ENCODE assay signal across 1 cellular context in the genomic region with DNA sequence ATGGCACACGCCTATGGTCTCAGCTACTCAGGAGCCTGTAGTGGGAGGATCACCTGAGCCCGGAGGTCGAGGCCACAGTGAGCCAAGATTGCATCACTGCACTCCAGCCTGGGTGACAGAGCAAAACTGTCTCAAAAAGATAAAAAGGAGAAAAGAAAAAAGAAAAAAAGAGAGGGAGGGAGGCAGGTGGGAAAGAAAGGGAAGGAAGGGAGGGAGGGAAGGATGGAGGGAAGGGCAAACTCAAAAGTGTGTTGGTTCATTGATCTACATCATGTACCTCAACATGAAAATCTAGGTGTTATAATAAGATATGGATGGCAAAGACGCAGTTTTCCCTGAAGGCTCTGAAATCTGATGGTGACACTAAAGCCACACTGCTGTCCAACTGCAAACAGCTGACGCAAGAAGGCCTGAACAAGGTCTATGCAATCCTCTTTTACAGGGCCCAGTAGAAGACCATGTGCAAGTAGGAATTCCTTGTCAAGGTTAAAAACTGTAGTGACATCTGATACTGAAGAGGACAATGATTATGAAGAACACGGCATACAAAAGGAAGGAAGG.
TF ChIP-seq lines count a peak whose summit lies in the region.

No MANE protein-coding gene starts in this region.

TF ChIP-seq in K562, 482 proteins besides CTCF, POLR2A, EP300 and RAD21 (continued from another document and continues in another):
- TF ChIP-seq, protein P1, sequence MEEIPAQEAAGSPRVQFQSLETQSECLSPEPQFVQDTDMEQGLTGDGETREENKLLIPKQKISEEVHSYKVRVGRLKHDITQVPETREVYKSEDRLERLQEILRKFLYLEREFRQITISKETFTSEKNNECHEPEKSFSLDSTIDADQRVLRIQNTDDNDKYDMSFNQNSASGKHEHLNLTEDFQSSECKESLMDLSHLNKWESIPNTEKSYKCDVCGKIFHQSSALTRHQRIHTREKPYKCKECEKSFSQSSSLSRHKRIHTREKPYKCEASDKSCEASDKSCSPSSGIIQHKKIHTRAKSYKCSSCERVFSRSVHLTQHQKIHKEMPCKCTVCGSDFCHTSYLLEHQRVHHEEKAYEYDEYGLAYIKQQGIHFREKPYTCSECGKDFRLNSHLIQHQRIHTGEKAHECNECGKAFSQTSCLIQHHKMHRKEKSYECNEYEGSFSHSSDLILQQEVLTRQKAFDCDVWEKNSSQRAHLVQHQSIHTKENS (CRISPR knock-in tag; IDR thresholded peaks at IDR 0.05), result no peak
- TF ChIP-seq HMGN3 (IDR thresholded peaks at IDR 0.05; ENCODE audit: borderline replicate concordance, extremely low read depth, insufficient read length, low read depth, low read length), result no peak
- TF ChIP-seq SMARCA4 (IDR thresholded peaks at IDR 0.05), result peak; percentile 89
- TF ChIP-seq, protein P2, sequence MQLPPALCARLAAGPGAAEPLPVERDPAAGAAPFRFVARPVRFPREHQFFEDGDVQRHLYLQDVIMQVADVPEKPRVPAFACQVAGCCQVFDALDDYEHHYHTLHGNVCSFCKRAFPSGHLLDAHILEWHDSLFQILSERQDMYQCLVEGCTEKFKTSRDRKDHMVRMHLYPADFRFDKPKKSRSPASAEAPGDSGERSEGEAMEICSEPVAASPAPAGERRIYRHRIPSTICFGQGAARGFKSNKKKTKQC (CRISPR knock-in tag; IDR thresholded peaks at IDR 0.05), result no peak
- TF ChIP-seq L3MBTL2 (IDR thresholded peaks at IDR 0.05), result peak; percentile 79
- no peak for TF ChIP-seq MCM2 (IDR thresholded peaks at IDR 0.05; ENCODE audit: low read depth)
- TF ChIP-seq HDAC8 (tag; IDR thresholded peaks at IDR 0.05), result no peak
- no peak for TF ChIP-seq BMI1 (IDR thresholded peaks at IDR 0.05; ENCODE audit: low read length)
- peak; percentile 64 for TF ChIP-seq MYC (IDR thresholded peaks at IDR 0.05; ENCODE audit: low read depth, low read length)
- no peak for TF ChIP-seq MYC (CRISPR knock-in tag; IDR thresholded peaks at IDR 0.05; ENCODE audit: borderline replicate concordance, low read depth)
- no peak for TF ChIP-seq ELF1 (tag; IDR thresholded peaks at IDR 0.05)
- TF ChIP-seq ESRRB (CRISPR knock-in tag; IDR thresholded peaks at IDR 0.05; ENCODE audit: borderline replicate concordance), result no peak
- no peak for TF ChIP-seq MTF1 (CRISPR knock-in tag; IDR thresholded peaks at IDR 0.05; ENCODE audit: borderline replicate concordance)
- TF ChIP-seq ADNP (tag; IDR thresholded peaks at IDR 0.05), result no peak
- TF ChIP-seq, protein P3, sequence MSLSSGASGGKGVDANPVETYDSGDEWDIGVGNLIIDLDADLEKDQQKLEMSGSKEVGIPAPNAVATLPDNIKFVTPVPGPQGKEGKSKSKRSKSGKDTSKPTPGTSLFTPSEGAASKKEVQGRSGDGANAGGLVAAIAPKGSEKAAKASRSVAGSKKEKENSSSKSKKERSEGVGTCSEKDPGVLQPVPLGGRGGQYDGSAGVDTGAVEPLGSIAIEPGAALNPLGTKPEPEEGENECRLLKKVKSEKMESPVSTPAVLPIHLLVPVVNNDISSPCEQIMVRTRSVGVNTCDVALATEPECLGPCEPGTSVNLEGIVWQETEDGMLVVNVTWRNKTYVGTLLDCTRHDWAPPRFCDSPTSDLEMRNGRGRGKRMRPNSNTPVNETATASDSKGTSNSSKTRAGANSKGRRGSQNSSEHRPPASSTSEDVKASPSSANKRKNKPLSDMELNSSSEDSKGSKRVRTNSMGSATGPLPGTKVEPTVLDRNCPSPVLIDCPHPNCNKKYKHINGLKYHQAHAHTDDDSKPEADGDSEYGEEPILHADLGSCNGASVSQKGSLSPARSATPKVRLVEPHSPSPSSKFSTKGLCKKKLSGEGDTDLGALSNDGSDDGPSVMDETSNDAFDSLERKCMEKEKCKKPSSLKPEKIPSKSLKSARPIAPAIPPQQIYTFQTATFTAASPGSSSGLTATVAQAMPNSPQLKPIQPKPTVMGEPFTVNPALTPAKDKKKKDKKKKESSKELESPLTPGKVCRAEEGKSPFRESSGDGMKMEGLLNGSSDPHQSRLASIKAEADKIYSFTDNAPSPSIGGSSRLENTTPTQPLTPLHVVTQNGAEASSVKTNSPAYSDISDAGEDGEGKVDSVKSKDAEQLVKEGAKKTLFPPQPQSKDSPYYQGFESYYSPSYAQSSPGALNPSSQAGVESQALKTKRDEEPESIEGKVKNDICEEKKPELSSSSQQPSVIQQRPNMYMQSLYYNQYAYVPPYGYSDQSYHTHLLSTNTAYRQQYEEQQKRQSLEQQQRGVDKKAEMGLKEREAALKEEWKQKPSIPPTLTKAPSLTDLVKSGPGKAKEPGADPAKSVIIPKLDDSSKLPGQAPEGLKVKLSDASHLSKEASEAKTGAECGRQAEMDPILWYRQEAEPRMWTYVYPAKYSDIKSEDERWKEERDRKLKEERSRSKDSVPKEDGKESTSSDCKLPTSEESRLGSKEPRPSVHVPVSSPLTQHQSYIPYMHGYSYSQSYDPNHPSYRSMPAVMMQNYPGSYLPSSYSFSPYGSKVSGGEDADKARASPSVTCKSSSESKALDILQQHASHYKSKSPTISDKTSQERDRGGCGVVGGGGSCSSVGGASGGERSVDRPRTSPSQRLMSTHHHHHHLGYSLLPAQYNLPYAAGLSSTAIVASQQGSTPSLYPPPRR (CRISPR knock-in tag; IDR thresholded peaks at IDR 0.05; ENCODE audit: borderline replicate concordance), result no peak
- TF ChIP-seq FOXJ2 (tag; IDR thresholded peaks at IDR 0.05), result no peak
- no peak for TF ChIP-seq ZSCAN29 (IDR thresholded peaks at IDR 0.05)
- TF ChIP-seq NCOA6 (IDR thresholded peaks at IDR 0.05), result no peak
- no peak for TF ChIP-seq SMARCB1 (IDR thresholded peaks at IDR 0.05; ENCODE audit: insufficient read length, low read depth)
- TF ChIP-seq PTRF (tag; IDR thresholded peaks at IDR 0.05), result no peak; the same call in none of the 2 replicates
- TF ChIP-seq CEBPB (tag; IDR thresholded peaks at IDR 0.05), result peak; percentile 97
- TF ChIP-seq BCL6 (CRISPR knock-in tag; IDR thresholded peaks at IDR 0.05), result no peak
- TF ChIP-seq ZC3H11A (IDR thresholded peaks at IDR 0.05; ENCODE audit: low read depth, low read length), result no peak
- TF ChIP-seq ZNF584 (CRISPR knock-in tag; IDR thresholded peaks at IDR 0.05; ENCODE audit: low read depth), result peak; percentile 44; the same call in 1 of the 2 replicates
- TF ChIP-seq ZNF436 (CRISPR knock-in tag; IDR thresholded peaks at IDR 0.05), result no peak
- TF ChIP-seq ZNF232 (CRISPR knock-in tag; IDR thresholded peaks at IDR 0.05), result no peak
- TF ChIP-seq TCF3 (CRISPR knock-in tag; IDR thresholded peaks at IDR 0.05), result peak; percentile 58
- no peak for TF ChIP-seq ESRRA (IDR thresholded peaks at IDR 0.05; ENCODE audit: borderline replicate concordance, low read depth)
- no peak for TF ChIP-seq NFIC (IDR thresholded peaks at IDR 0.05)
- TF ChIP-seq, protein P4, sequence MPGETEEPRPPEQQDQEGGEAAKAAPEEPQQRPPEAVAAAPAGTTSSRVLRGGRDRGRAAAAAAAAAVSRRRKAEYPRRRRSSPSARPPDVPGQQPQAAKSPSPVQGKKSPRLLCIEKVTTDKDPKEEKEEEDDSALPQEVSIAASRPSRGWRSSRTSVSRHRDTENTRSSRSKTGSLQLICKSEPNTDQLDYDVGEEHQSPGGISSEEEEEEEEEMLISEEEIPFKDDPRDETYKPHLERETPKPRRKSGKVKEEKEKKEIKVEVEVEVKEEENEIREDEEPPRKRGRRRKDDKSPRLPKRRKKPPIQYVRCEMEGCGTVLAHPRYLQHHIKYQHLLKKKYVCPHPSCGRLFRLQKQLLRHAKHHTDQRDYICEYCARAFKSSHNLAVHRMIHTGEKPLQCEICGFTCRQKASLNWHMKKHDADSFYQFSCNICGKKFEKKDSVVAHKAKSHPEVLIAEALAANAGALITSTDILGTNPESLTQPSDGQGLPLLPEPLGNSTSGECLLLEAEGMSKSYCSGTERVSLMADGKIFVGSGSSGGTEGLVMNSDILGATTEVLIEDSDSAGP (CRISPR knock-in tag; IDR thresholded peaks at IDR 0.05), result no peak
- no peak for TF ChIP-seq RBM39 (optimal IDR thresholded peaks at IDR 0.05; ENCODE audit: low read depth, low read length)
- no peak for TF ChIP-seq PCBP2 (IDR thresholded peaks at IDR 0.05; ENCODE audit: low read depth, low read length, poor library complexity, severe bottlenecking)
- no peak for TF ChIP-seq SRSF1 (IDR thresholded peaks at IDR 0.05; ENCODE audit: low read depth, low read length)
- TF ChIP-seq SREBF2 (CRISPR knock-in tag; IDR thresholded peaks at IDR 0.05), result no peak
- TF ChIP-seq, protein P5, sequence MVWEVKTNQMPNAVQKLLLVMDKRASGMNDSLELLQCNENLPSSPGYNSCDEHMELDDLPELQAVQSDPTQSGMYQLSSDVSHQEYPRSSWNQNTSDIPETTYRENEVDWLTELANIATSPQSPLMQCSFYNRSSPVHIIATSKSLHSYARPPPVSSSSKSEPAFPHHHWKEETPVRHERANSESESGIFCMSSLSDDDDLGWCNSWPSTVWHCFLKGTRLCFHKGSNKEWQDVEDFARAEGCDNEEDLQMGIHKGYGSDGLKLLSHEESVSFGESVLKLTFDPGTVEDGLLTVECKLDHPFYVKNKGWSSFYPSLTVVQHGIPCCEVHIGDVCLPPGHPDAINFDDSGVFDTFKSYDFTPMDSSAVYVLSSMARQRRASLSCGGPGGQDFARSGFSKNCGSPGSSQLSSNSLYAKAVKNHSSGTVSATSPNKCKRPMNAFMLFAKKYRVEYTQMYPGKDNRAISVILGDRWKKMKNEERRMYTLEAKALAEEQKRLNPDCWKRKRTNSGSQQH (CRISPR knock-in tag; IDR thresholded peaks at IDR 0.05), result peak; percentile 83; the same call in 1 of the 2 replicates
- TF ChIP-seq, protein P6, sequence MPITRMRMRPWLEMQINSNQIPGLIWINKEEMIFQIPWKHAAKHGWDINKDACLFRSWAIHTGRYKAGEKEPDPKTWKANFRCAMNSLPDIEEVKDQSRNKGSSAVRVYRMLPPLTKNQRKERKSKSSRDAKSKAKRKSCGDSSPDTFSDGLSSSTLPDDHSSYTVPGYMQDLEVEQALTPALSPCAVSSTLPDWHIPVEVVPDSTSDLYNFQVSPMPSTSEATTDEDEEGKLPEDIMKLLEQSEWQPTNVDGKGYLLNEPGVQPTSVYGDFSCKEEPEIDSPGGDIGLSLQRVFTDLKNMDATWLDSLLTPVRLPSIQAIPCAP (CRISPR knock-in tag; IDR thresholded peaks at IDR 0.05; ENCODE audit: borderline replicate concordance), result no peak
- TF ChIP-seq, protein P7, sequence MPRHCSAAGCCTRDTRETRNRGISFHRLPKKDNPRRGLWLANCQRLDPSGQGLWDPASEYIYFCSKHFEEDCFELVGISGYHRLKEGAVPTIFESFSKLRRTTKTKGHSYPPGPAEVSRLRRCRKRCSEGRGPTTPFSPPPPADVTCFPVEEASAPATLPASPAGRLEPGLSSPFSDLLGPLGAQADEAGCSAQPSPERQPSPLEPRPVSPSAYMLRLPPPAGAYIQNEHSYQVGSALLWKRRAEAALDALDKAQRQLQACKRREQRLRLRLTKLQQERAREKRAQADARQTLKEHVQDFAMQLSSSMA (CRISPR knock-in tag; IDR thresholded peaks at IDR 0.05), result no peak
- TF ChIP-seq, protein P8, sequence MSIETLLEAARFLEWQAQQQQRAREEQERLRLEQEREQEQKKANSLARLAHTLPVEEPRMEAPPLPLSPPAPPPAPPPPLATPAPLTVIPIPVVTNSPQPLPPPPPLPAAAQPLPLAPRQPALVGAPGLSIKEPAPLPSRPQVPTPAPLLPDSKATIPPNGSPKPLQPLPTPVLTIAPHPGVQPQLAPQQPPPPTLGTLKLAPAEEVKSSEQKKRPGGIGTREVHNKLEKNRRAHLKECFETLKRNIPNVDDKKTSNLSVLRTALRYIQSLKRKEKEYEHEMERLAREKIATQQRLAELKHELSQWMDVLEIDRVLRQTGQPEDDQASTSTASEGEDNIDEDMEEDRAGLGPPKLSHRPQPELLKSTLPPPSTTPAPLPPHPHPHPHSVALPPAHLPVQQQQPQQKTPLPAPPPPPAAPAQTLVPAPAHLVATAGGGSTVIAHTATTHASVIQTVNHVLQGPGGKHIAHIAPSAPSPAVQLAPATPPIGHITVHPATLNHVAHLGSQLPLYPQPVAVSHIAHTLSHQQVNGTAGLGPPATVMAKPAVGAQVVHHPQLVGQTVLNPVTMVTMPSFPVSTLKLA (conservative IDR thresholded peaks at IDR 0.05), result 0 out of 4 replicates have a peak, but pooled peaks of 1 of the 2 experiments have one; percentile 32
- TF ChIP-seq, protein P9, sequence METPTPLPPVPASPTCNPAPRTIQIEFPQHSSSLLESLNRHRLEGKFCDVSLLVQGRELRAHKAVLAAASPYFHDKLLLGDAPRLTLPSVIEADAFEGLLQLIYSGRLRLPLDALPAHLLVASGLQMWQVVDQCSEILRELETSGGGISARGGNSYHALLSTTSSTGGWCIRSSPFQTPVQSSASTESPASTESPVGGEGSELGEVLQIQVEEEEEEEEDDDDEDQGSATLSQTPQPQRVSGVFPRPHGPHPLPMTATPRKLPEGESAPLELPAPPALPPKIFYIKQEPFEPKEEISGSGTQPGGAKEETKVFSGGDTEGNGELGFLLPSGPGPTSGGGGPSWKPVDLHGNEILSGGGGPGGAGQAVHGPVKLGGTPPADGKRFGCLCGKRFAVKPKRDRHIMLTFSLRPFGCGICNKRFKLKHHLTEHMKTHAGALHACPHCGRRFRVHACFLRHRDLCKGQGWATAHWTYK (CRISPR knock-in tag; IDR thresholded peaks at IDR 0.05), result peak; percentile 56; the same call in 1 of the 2 replicates
- TF ChIP-seq, protein P10, sequence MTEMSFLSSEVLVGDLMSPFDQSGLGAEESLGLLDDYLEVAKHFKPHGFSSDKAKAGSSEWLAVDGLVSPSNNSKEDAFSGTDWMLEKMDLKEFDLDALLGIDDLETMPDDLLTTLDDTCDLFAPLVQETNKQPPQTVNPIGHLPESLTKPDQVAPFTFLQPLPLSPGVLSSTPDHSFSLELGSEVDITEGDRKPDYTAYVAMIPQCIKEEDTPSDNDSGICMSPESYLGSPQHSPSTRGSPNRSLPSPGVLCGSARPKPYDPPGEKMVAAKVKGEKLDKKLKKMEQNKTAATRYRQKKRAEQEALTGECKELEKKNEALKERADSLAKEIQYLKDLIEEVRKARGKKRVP (CRISPR knock-in tag; IDR thresholded peaks at IDR 0.05), result peak; percentile 83
- TF ChIP-seq BRCA1 (IDR thresholded peaks at IDR 0.05), result no peak
- TF ChIP-seq BRCA1 (CRISPR knock-in tag; IDR thresholded peaks at IDR 0.05), result no peak
- no peak for TF ChIP-seq ETS2 (tag; IDR thresholded peaks at IDR 0.05; ENCODE audit: borderline replicate concordance, poor library complexity, severe bottlenecking)
- TF ChIP-seq NFYB (IDR thresholded peaks at IDR 0.05; ENCODE audit: extremely low read depth, insufficient read length), result no peak
- no peak for TF ChIP-seq ZKSCAN1 (IDR thresholded peaks at IDR 0.05; ENCODE audit: low read depth, low read length)
- no peak for TF ChIP-seq BRF1 (IDR thresholded peaks at IDR 0.05; ENCODE audit: borderline replicate concordance, extremely low read depth, insufficient read length)
- TF ChIP-seq FOXA1 (IDR thresholded peaks at IDR 0.05; ENCODE audit: borderline replicate concordance), result no peak
- TF ChIP-seq ZBTB8A (IDR thresholded peaks at IDR 0.05; ENCODE audit: partially characterized antibody), result no peak
- TF ChIP-seq GATAD2A (IDR thresholded peaks at IDR 0.05), result no peak
- TF ChIP-seq SMARCA5 (IDR thresholded peaks at IDR 0.05), result no peak
- TF ChIP-seq MCM7 (IDR thresholded peaks at IDR 0.05), result no peak
- no peak for TF ChIP-seq RBBP5 (IDR thresholded peaks at IDR 0.05; ENCODE audit: borderline replicate concordance, insufficient read depth, low read length, poor library complexity, severe bottlenecking)
- no peak for TF ChIP-seq KDM5B (IDR thresholded peaks at IDR 0.05; ENCODE audit: insufficient replicate concordance, low read depth, low read length)
- no peak for TF ChIP-seq CAMTA2 (CRISPR knock-in tag; conservative IDR thresholded peaks at IDR 0.05)
